In the genomic region with DNA sequence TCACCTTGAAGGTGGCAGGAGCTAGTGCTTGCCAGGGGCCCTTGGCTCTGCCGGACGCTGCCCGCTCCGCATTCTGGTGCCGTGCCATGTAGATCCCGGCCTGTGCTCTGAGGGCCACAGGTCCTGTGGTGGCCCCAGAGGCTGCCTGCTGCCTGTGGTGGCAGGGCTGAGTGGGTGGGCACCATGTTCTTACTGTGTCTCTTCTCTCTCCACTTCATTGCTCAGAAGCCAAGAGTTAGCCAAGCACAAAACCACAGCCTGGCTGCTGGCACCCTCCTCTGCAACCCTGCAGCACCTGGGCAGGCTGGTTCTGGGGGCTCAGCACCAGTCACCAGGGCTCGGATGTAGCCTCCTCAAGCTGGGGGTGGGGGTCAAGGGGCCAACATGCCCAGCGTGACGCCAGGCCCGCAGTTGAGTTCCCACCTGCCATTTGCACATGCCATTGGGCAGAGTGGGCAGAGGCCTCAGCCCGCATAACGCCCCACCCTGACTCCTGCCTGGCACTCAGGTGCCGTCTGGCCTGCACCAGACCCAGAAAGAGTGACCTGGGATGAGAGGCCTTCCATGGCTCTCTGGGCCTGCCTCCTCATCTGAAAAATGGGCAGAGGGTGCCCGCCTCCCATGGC, we compare ENCODE assay signal across 10 cellular contexts. TPM values are rescaled to one million over a fixed set of nuclear protein-coding genes. Genes with fewer than 3 reads are reported as not detected.
DNase-seq lines count a peak whose midpoint lies in the region; ATAC-seq and TF ChIP-seq lines count a peak whose summit lies in the region.
"Had no signal": no experiment of that assay in that cellular context is flagged by ENCODE, and none has a peak within 500 bp of the region (broad histone marks: within the 10 kb centered on the region; RNA-seq: fewer than 3 reads in every experiment).

No MANE protein-coding gene starts in this region.

- ATAC-seq in GM18511 (IDR thresholded peaks at IDR 0.05; ENCODE audit: unreplicated experiment), result peak; percentile 64
- no peak for ATAC-seq in gastroesophageal sphincter

- peaks cover 0 to 5% of the 10 kb centered on the region in 2 donors for H3K36me3 ChIP-seq in gastroesophageal sphincter
- no peaks in the 10 kb centered on the region for H3K36me3 ChIP-seq in spleen
- H3K36me3 ChIP-seq in endodermal cell (ENCODE audit: control insufficient read depth, insufficient read depth, low read length), result no peaks in the 10 kb centered on the region

- no peaks in the 10 kb centered on the region for H3K9me3 Mint-ChIP-seq in endodermal cell
- H3K9me3 Mint-ChIP-seq: activated CD4-positive, alpha-beta T cell treated with anti-CD3 and anti-CD28 coated beads, Interleukin-2, amount 10 ng/mL, durations not matched to agents 7 days and 5 days had no signal

- WGBS in gastroesophageal sphincter (ENCODE audit: low coverage in 1 of 2), 2 donors, result no CpG with 5 or more reads among the region's 14 CpGs
- WGBS in spleen, 5 donors, result 56 to 68% (median 58%) methylated on average over 10 to 14 of the region's 14 CpGs
- WGBS in endodermal cell (ENCODE audit: insufficient coverage in 1 of 2, insufficient read length in 1 of 2), 2 experiments, result 95 to 100% methylated on average over 9 to 14 of the region's 14 CpGs

- H3K36me3 Mint-ChIP-seq in endodermal cell (ENCODE audit: low read depth), result no peaks in the 10 kb centered on the region

- no peak overlapping the region for H3K27ac Mint-ChIP-seq in endodermal cell
- H3K27ac Mint-ChIP-seq: activated CD4-positive, alpha-beta T cell treated with anti-CD3 and anti-CD28 coated beads, Interleukin-2, amount 10 ng/mL, durations not matched to agents 7 days and 5 days had no signal

- intact Hi-C loops in spleen (cut with DNase I; ENCODE audit: low total_unique reads), result no loop called here

- H3K4me1 ChIP-seq in gastroesophageal sphincter (peaks cover 27 to 99% (median 90%) of the 10 kb centered on the region in 3 donors), spleen (peaks cover 74 to 100% (median 93%) of the 10 kb centered on the region in 6 donors), endodermal cell (ENCODE audit: control insufficient read depth, insufficient read depth, low read length) (peaks cover 18% of the 10 kb centered on the region)

- H3K4me3 ChIP-seq in gastroesophageal sphincter (no peak overlapping the region), spleen (peak overlapping the region in 1 of 8 donors; percentile 47), endodermal cell (ENCODE audit: low read length) (no peak overlapping the region)

- no peaks in the 10 kb centered on the region for H3K27me3 Mint-ChIP-seq in endodermal cell (ENCODE audit: insufficient read depth)
- H3K27me3 Mint-ChIP-seq: activated CD4-positive, alpha-beta T cell treated with anti-CD3 and anti-CD28 coated beads, Interleukin-2, amount 10 ng/mL, durations not matched to agents 7 days and 5 days had no signal

- DNase-seq in HK-2 (ENCODE audit: unreplicated experiment) (peak; percentile 60), spleen (peak; percentile 87), endodermal cell (no peak), dedifferentiated amniotic fluid mesenchymal stem cell (ENCODE audit: extremely low spot score) (no peak)
- DNase-seq in activated naive CD4-positive, alpha-beta T cell treated with Interleukin-2 at 50 U/mL for 16 hours, result no peak
- DNase-seq in stimulated activated CD8-positive, alpha-beta memory T cell treated with anti-CD3 and anti-CD28 coated beads, Interleukin-4, amount 100 ng/mL, for 48 hours, result no peak
- DNase-seq: activated CD4-positive, alpha-beta T cell treated with anti-CD3 and anti-CD28 coated beads, Interleukin-2, amount 10 ng/mL, durations not matched to agents 7 days and 5 days; NCI-H2171 treated with DMSO at 0.1 percent for 48 hours had no signal

- no peak overlapping the region for H3K9ac ChIP-seq in endodermal cell (ENCODE audit: extremely low read depth, low read length, poor library complexity, severe bottlenecking)

- no peak for TF ChIP-seq EP300 in gastroesophageal sphincter (IDR thresholded peaks at IDR 0.05)

- no peaks in the 10 kb centered on the region for H3K9me3 ChIP-seq in gastroesophageal sphincter
- no peaks in the 10 kb centered on the region for H3K9me3 ChIP-seq in spleen
- H3K9me3 ChIP-seq in endodermal cell (ENCODE audit: control insufficient read depth, low read length), result no peaks in the 10 kb centered on the region

- H3K4me3 Mint-ChIP-seq in endodermal cell, result no peak overlapping the region
- H3K4me3 Mint-ChIP-seq: activated CD4-positive, alpha-beta T cell treated with anti-CD3 and anti-CD28 coated beads, Interleukin-2, amount 10 ng/mL, durations not matched to agents 7 days and 5 days had no signal

- H3K27me3 ChIP-seq in gastroesophageal sphincter (no peaks in the 10 kb centered on the region), spleen (replicated peaks in 1 of 7) (peaks cover 0 to 17% (median 0%) of the 10 kb centered on the region in 7 donors), endodermal cell (ENCODE audit: control insufficient read depth, insufficient read depth, low read length, poor library complexity, severe bottlenecking) (no peaks in the 10 kb centered on the region)

- H3K27ac ChIP-seq in gastroesophageal sphincter (peak overlapping the region; percentile 52 to 78 (median 76)), spleen (peak overlapping the region in 7 of 8 donors; percentile 70 to 96 (median 81)), endodermal cell (ENCODE audit: low read depth, low read length) (no peak overlapping the region)

- H3K4me1 Mint-ChIP-seq in endodermal cell, result peaks cover 73% of the 10 kb centered on the region

- TF ChIP-seq POLR2A in gastroesophageal sphincter (IDR thresholded peaks at IDR 0.05), result no peak
- no peak for TF ChIP-seq POLR2A in spleen (IDR thresholded peaks at IDR 0.05)

- TF ChIP-seq CTCF in gastroesophageal sphincter (IDR thresholded peaks at IDR 0.05) (no peak), spleen (IDR thresholded peaks at IDR 0.05 in 8 of 11, conservative IDR thresholded peaks at IDR 0.05 in 3 of 11) (no peak), endodermal cell (conservative IDR thresholded peaks at IDR 0.05) (no peak)

RNA-seq across cellular contexts. Expression of a gene that starts 16.3 kb away (rescaled TPM):
- total RNA-seq in gastroesophageal sphincter (10 to 100 TPM; 36.3 to 79.2 (median 67.1) TPM), spleen (100 to 1,000 TPM; 117 to 210 (median 129) TPM), endodermal cell (10 to 100 TPM; 65.3 to 67.5 TPM)
- polyA plus RNA-seq in spleen, result 10 to 100 TPM; 10.7 to 29.7 (median 11.8) TPM
- polyA plus RNA-seq in endodermal cell (2013, experiment 1 of 2), result 77.5 TPM
- polyA plus RNA-seq in endodermal cell (2013, experiment 2 of 2), result 68.6 TPM

Comparison
In these comparisons a context has a peak if more than half of its experiments do, and no peak if none do; other contexts are left out.
1. DNase-seq: peak in HK-2 (single experiment) and spleen (single experiment); none in endodermal cell (single experiment), dedifferentiated amniotic fluid mesenchymal stem cell (single experiment), activated naive CD4-positive, alpha-beta T cell treated with Interleukin-2 at 50 U/mL for 16 hours (single experiment) and stimulated activated CD8-positive, alpha-beta memory T cell treated with anti-CD3 and anti-CD28 coated beads, Interleukin-4, amount 100 ng/mL, for 48 hours (single experiment).